8 cellular contexts compared by ENCODE assay signal in the genomic region with DNA sequence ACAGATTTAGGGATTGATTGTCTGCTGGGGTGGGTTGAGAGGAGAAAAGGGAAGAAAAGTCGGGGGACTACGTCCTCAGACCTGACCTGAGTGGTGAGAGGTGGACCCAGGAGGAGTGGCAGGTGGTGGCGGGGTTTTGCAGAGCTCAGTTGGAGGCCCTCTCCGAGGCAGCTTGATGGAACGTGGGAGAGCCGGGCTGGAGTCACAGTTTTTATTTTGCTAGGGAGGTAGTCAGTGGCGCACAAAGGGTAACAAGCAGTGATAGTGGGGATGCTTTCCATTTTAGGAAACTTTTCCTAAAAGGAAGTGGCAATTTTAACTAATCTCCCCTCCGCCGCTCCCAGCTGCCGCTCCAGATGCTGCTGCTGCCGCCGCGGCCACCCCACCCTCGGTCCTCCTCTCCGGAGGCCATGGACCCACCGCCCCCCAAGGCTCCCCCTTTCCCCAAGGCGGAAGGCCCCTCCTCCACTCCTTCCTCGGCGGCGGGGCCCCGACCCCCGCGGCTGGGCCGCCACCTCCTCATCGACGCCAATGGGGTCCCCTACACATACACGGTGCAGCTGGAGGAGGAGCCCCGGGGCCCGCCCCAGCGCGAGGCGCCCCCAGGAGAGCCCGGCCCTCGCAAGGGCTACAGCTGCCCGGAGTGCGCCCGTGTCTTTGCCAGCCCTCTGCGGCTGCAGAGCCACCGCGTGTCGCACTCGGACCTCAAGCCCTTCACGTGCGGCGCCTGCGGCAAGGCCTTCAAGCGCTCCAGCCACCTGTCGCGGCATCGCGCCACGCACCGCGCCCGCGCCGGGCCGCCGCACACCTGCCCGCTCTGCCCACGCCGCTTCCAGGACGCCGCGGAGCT. TPM values are rescaled to one million over a fixed set of nuclear protein-coding genes. Genes with fewer than 3 reads are reported as not detected.
DNase-seq lines count a peak whose midpoint lies in the region; ATAC-seq and TF ChIP-seq lines count a peak whose summit lies in the region.

No MANE protein-coding gene starts in this region.

- no peaks in the 10 kb centered on the region for H4K20me1 ChIP-seq in KMS-11 (ENCODE audit: insufficient read depth)

- ATAC-seq in GM18868 (IDR thresholded peaks at IDR 0.05; ENCODE audit: unreplicated experiment) (no peak), HG03097 (IDR thresholded peaks at IDR 0.05; ENCODE audit: low FRiP score, unreplicated experiment) (no peak)

- H3K9ac ChIP-seq in KMS-11: peak overlapping the region; percentile 87

- H3K4me2 ChIP-seq in KMS-11: peak overlapping the region; percentile 99

- H3K36me3 ChIP-seq in KMS-11 (ENCODE audit: insufficient read depth): no peaks in the 10 kb centered on the region
- H3K36me3 ChIP-seq in iPS DF 6.9 (ENCODE audit: control insufficient read depth, insufficient read depth, low read length): peaks cover 8% of the 10 kb centered on the region
- H3K36me3 ChIP-seq in spleen: peaks cover 0 to 28% (median 17%) of the 10 kb centered on the region in 6 donors

- H3K9me3 ChIP-seq in iPS DF 6.9 (ENCODE audit: control insufficient read depth, insufficient read depth, low read length): no peaks in the 10 kb centered on the region
- H3K9me3 ChIP-seq in spleen: no peaks in the 10 kb centered on the region

- intact Hi-C loops in spleen (cut with DNase I; ENCODE audit: low total_unique reads): no loop called here

- H3K79me2 ChIP-seq in KMS-11 (ENCODE audit: insufficient read depth, low read depth): peaks cover 40% of the 10 kb centered on the region

- H2AFZ ChIP-seq in KMS-11 (ENCODE audit: low read depth): no peak overlapping the region; the same call in 1 of the 2 replicates

- TF ChIP-seq CTCF in KMS-11 (conservative IDR thresholded peaks at IDR 0.05; ENCODE audit: low read depth, low read length): no peak
- TF ChIP-seq CTCF in spleen (IDR thresholded peaks at IDR 0.05 in 8 of 11, conservative IDR thresholded peaks at IDR 0.05 in 3 of 11): no peak

- peak overlapping the region; percentile 81 for H3K27ac ChIP-seq in KMS-11
- no peak overlapping the region for H3K27ac ChIP-seq in iPS DF 6.9 (ENCODE audit: low read length)
- H3K27ac ChIP-seq in spleen: peak overlapping the region; percentile 88 to 94 (median 92)

- H3K4me3 ChIP-seq in GM08714 (ENCODE audit: low read length) (peak overlapping the region; percentile 95), KMS-11 (IDR thresholded peaks at IDR 0.05; ENCODE audit: insufficient read depth, low read depth, low read length) (no peak overlapping the region), iPS DF 6.9 (ENCODE audit: low read length) (peak overlapping the region; percentile 82), spleen (peak overlapping the region; percentile 61 to 96 (median 78))

- WGBS in iPS DF 6.9 (ENCODE audit: insufficient coverage, insufficient read length): no CpG with 5 or more reads among the region's 65 CpGs
- WGBS in spleen, 5 donors: 0 to 4% (median 2%) methylated on average over 10 to 65 of the region's 65 CpGs

- H3K4me1 ChIP-seq in KMS-11 (ENCODE audit: low read depth, poor library complexity, severe bottlenecking) (peaks cover 22% of the 10 kb centered on the region), iPS DF 6.9 (ENCODE audit: control insufficient read depth, insufficient read depth, low read length) (0 out of 2 replicates have a peak, but pooled peaks cover 1% of the 10 kb centered on the region), spleen (peaks cover 34 to 100% (median 86%) of the 10 kb centered on the region in 6 donors)

- no peaks in the 10 kb centered on the region for H3K27me3 ChIP-seq in KMS-11 (ENCODE audit: insufficient read depth, low read depth)
- no peaks in the 10 kb centered on the region for H3K27me3 ChIP-seq in iPS DF 6.9 (ENCODE audit: control insufficient read depth, insufficient read depth, low read length)
- peaks cover 0 to 13% (median 0%) of the 10 kb centered on the region in 7 donors for H3K27me3 ChIP-seq in spleen (replicated peaks in 1 of 7)

- TF ChIP-seq POLR2A in spleen (IDR thresholded peaks at IDR 0.05): no peak

- DNase-seq in activated naive CD4-positive, alpha-beta T cell treated with anti-CD3 and anti-CD28 coated beads, Interleukin-2, amount 50 U/mL, for 16 hours: peak; percentile 46
- DNase-seq in iPS DF 6.9 (ENCODE audit: low read depth, low spot score) (no peak), spleen (peak; percentile 88), AML-193 (lab: John Stamatoyannopoulos, UW) (no peak)

RNA-seq across cellular contexts. Expression of a gene that starts 1.1 kb away (rescaled TPM):
- total RNA-seq in spleen: 10 to 100 TPM; 21.4 to 34.9 (median 27.2) TPM
- 10 to 100 TPM; 39.8 to 46.5 (median 43.6) TPM for polyA plus RNA-seq in spleen

RNA-seq across cellular contexts. Expression of a gene that starts 1.6 kb away (rescaled TPM):
- total RNA-seq in spleen: 10 to 100 TPM; 25.4 to 58.7 (median 31.7) TPM
- polyA plus RNA-seq in spleen: 10 to 100 TPM; 18.9 to 36.7 (median 33.3) TPM

RNA-seq across cellular contexts. Expression of a gene that starts 5.6 kb away (rescaled TPM):
- total RNA-seq in spleen: 10 to 100 TPM; 11.9 to 23.4 (median 14.4) TPM
- 10 to 100 TPM; 26.7 to 40.1 (median 37.8) TPM for polyA plus RNA-seq in spleen

RNA-seq across cellular contexts. Expression of a gene that starts 12.5 kb away (rescaled TPM):
- total RNA-seq in spleen: 100 to 1,000 TPM; 109 to 218 (median 176) TPM
- polyA plus RNA-seq in spleen: 100 to 1,000 TPM in 1 of 3 donors, 10 to 100 TPM in 2; 67.2 to 190 (median 85.5) TPM

RNA-seq across cellular contexts. Expression of a gene that starts 18.0 kb away (rescaled TPM):
- total RNA-seq in spleen: 1 to 10 TPM; 4.0 to 10.0 (median 7.1) TPM
- 1 to 10 TPM; 3.3 to 7.6 (median 5.6) TPM for polyA plus RNA-seq in spleen

Comparison
In these comparisons a context has a peak if more than half of its experiments do, and no peak if none do; other contexts are left out.
1. DNase-seq: peak in activated naive CD4-positive, alpha-beta T cell treated with anti-CD3 and anti-CD28 coated beads, Interleukin-2, amount 50 U/mL, for 16 hours (single experiment) and spleen (single experiment); none in iPS DF 6.9 (single experiment) and AML-193 (0 of 2).